17 cellular contexts compared by ENCODE assay signal in the genomic region with DNA sequence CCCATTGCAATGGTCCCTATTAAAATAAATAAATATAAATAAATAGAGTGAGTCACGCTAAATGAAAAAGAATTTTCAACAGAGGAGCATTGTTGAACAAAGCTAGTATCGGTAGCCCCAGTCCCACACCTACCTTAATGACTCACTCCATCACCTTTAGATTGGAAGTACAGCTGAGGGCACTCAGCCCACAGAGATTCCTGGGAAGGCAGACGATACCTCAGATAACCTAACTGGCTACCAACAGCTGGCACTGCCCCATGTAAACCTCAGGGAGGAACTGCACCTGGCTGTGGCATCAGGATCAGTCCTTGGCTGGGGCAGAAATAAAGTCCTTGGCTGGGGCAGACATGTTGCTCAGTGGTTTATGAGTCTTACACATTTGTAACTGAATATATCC. TPM values are rescaled to one million over a fixed set of nuclear protein-coding genes. Genes with fewer than 3 reads are reported as not detected.
DNase-seq lines count a peak whose midpoint lies in the region; ATAC-seq and TF ChIP-seq lines count a peak whose summit lies in the region.
"Had no signal": no experiment of that assay in that cellular context is flagged by ENCODE, and none has a peak within 500 bp of the region (broad histone marks: within the 10 kb centered on the region; RNA-seq: fewer than 3 reads in every experiment).

No MANE protein-coding gene starts in this region.

- ATAC-seq in mucosa of descending colon (peak; percentile 18), heart left ventricle (no peak), GM18498 (IDR thresholded peaks at IDR 0.05; ENCODE audit: unreplicated experiment) (no peak)
- no peak for ATAC-seq in naive thymus-derived CD8-positive, alpha-beta T cell
- ATAC-seq in stimulated activated memory B cell treated with anti-CD40 and anti-IgM and Interleukin-4, amounts not matched to agents 10 μg/mL and 1 μg/mL and 100 μg/mL, for 72 hours = no peak
- ATAC-seq: Right ventricle myocardium inferior had no signal

- H3K4me1 ChIP-seq in mucosa of descending colon (ENCODE audit: low read depth) (no peaks in the 10 kb centered on the region), heart left ventricle (peaks cover 4 to 28% (median 14%) of the 10 kb centered on the region in 12 donors)

- POLR2A ChIA-PET in naive thymus-derived CD8-positive, alpha-beta T cell (lab: Charles Lee) = no interaction called here

- H3K27me3 ChIP-seq in heart left ventricle = peaks cover 0 to 3% (median 0%) of the 10 kb centered on the region in 9 donors

- intact Hi-C loops in mucosa of descending colon (cut with DNase I, micrococcal nuclease) (no loop called here), heart left ventricle (cut with DNase I) (no loop called here)

- H3K27ac Mint-ChIP-seq in naive thymus-derived CD8-positive, alpha-beta T cell = no peak overlapping the region
- H3K27ac Mint-ChIP-seq in stimulated activated memory B cell treated with anti-CD40 and anti-IgM and Interleukin-4, amounts not matched to agents 10 μg/mL and 1 μg/mL and 100 μg/mL, for 72 hours = no peak overlapping the region

- no peaks in the 10 kb centered on the region for H3K4me1 Mint-ChIP-seq in naive thymus-derived CD8-positive, alpha-beta T cell
- no peaks in the 10 kb centered on the region for H3K4me1 Mint-ChIP-seq in stimulated activated memory B cell treated with anti-CD40 and anti-IgM and Interleukin-4, amounts not matched to agents 10 μg/mL and 1 μg/mL and 100 μg/mL, for 72 hours

- H3K4me3 ChIP-seq in mucosa of descending colon = no peak overlapping the region
- H3K4me3 ChIP-seq in heart left ventricle = no peak overlapping the region

- H3K36me3 ChIP-seq in mucosa of descending colon (ENCODE audit: low read depth) (no peaks in the 10 kb centered on the region), heart left ventricle (no peaks in the 10 kb centered on the region)

- WGBS in heart left ventricle, 4 donors = 57 to 88% (median 66%) methylated on average over 3 of the region's 3 CpGs

- no peaks in the 10 kb centered on the region for H3K36me3 Mint-ChIP-seq in naive thymus-derived CD8-positive, alpha-beta T cell
- no peaks in the 10 kb centered on the region for H3K36me3 Mint-ChIP-seq in stimulated activated memory B cell treated with anti-CD40 and anti-IgM and Interleukin-4, amounts not matched to agents 10 μg/mL and 1 μg/mL and 100 μg/mL, for 72 hours

- H3K9me3 Mint-ChIP-seq in naive thymus-derived CD8-positive, alpha-beta T cell = no peaks in the 10 kb centered on the region
- H3K9me3 Mint-ChIP-seq in stimulated activated memory B cell treated with anti-CD40 and anti-IgM and Interleukin-4, amounts not matched to agents 10 μg/mL and 1 μg/mL and 100 μg/mL, for 72 hours = no peaks in the 10 kb centered on the region

- H3K9me3 ChIP-seq in mucosa of descending colon = no peaks in the 10 kb centered on the region
- H3K9me3 ChIP-seq in heart left ventricle = no peaks in the 10 kb centered on the region
- H3K9me3 ChIP-seq: SK-N-SH had no signal

- H3K27ac ChIP-seq in epithelial cell of prostate (peak overlapping the region; percentile 26), heart left ventricle (no peak overlapping the region)

- peaks cover 0 to 4% (median 1%) of the 10 kb centered on the region in 5 donors for H3K27me3 Mint-ChIP-seq in naive thymus-derived CD8-positive, alpha-beta T cell
- H3K27me3 Mint-ChIP-seq in stimulated activated memory B cell treated with anti-CD40 and anti-IgM and Interleukin-4, amounts not matched to agents 10 μg/mL and 1 μg/mL and 100 μg/mL, for 72 hours = peaks cover 10% of the 10 kb centered on the region

- TF ChIP-seq POLR2A in heart left ventricle (IDR thresholded peaks at IDR 0.05) = no peak

- TF ChIP-seq CTCF in mucosa of descending colon (IDR thresholded peaks at IDR 0.05) (no peak), heart left ventricle (IDR thresholded peaks at IDR 0.05) (no peak)

- DNase-seq in DMS53 treated with DMSO at 0.1 percent for 48 hours (lab: John Stamatoyannopoulos, UW; ENCODE audit: unreplicated experiment) (peak; percentile 23), NCI-H2029 treated with DMSO at 0.1 percent for 48 hours (lab: John Stamatoyannopoulos, UW) (peak; percentile 15), epithelial cell of prostate (ENCODE audit: low read depth, low spot score) (peak; percentile 90), mucosa of descending colon (no peak), heart left ventricle (no peak)
- DNase-seq in naive thymus-derived CD8-positive, alpha-beta T cell = no peak
- DNase-seq: C1 segment of cervical spinal cord, DMS 273 treated with DMSO at 0.1 percent for 48 hours, Karpas-422, NCI-H187 treated with DMSO at 0.1 percent for 48 hours, NCI-H2171 treated with DMSO at 0.1 percent for 48 hours, NCI-H446 treated with DMSO at 0.1 percent for 48 hours, NCI-H748 treated with DMSO at 0.1 percent for 48 hours, SK-N-SH had no signal

- no peak overlapping the region for H3K4me3 Mint-ChIP-seq in naive thymus-derived CD8-positive, alpha-beta T cell
- H3K4me3 Mint-ChIP-seq in stimulated activated memory B cell treated with anti-CD40 and anti-IgM and Interleukin-4, amounts not matched to agents 10 μg/mL and 1 μg/mL and 100 μg/mL, for 72 hours = no peak overlapping the region

RNA-seq across cellular contexts. Expression of gene SPRY4, which starts 49.3 kb away (rescaled TPM):
- total RNA-seq in mucosa of descending colon (10 to 100 TPM; 10.7 to 13.8 (median 11.6) TPM), heart left ventricle (10 to 100 TPM in 5 of 9 donors, 1 to 10 TPM in 4; 4.5 to 21.3 (median 13.8) TPM)
- 1 to 10 TPM; 4.5 to 7.2 TPM for polyA plus RNA-seq in heart left ventricle
- total RNA-seq in naive thymus-derived CD8-positive, alpha-beta T cell = not detected
- not detected for polyA plus RNA-seq in naive thymus-derived CD8-positive, alpha-beta T cell

Comparison
In these comparisons a context has a peak if more than half of its experiments do, and no peak if none do; other contexts are left out.
1. DNase-seq: peak in DMS53 treated with DMSO at 0.1 percent for 48 hours (single experiment), NCI-H2029 treated with DMSO at 0.1 percent for 48 hours (single experiment) and epithelial cell of prostate (single experiment); none in mucosa of descending colon (0 of 3), heart left ventricle (0 of 5) and naive thymus-derived CD8-positive, alpha-beta T cell (0 of 10).
2. RNA of gene SPRY4, which starts 49.3 kb away (total RNA-seq): 4.5 to 21.3 TPM in heart left ventricle and 10.7 to 13.8 TPM in mucosa of descending colon; not detected in naive thymus-derived CD8-positive, alpha-beta T cell; every median in the first group is over 4 times any median in the second.